In genomic region chr3:53161820-53162671, GRCh38 we compare ENCODE assay signal across 8 cellular contexts. TPM values are rescaled to one million over a fixed set of nuclear protein-coding genes. Genes with fewer than 3 reads are reported as not detected.
A peak's percentile ranks its signal among the peaks of the same experiment; 100 is the strongest.
DNase-seq lines count a peak whose midpoint lies in the region; ATAC-seq and TF ChIP-seq lines count a peak whose summit lies in the region.

No MANE protein-coding gene starts in this region.

- H3K9ac ChIP-seq in iPS-18a (ENCODE audit: low read length) = no peak overlapping the region

- no peak for TF ChIP-seq CTCF in BE2C (IDR thresholded peaks at IDR 0.05; ENCODE audit: low read depth, low read length)

- H3K4me1 ChIP-seq in BE2C (no peaks in the 10 kb centered on the region), iPS-18a (ENCODE audit: control insufficient read depth, low read depth, low read length) (peaks cover 4% of the 10 kb centered on the region)

- peak overlapping the region; percentile 9 for H3K27ac ChIP-seq in adipose tissue (ENCODE audit: low read depth, low read length)
- H3K27ac ChIP-seq in iPS-18a (ENCODE audit: low read length) = no peak overlapping the region

- H3K36me3 ChIP-seq in BE2C (no peaks in the 10 kb centered on the region), iPS-18a (ENCODE audit: control insufficient read depth, low read depth, low read length) (no peaks in the 10 kb centered on the region)

- H3K27me3 ChIP-seq in BE2C (no peaks in the 10 kb centered on the region), iPS-18a (ENCODE audit: control insufficient read depth, insufficient read depth, low read length) (peaks cover 8% of the 10 kb centered on the region)

- 5 to 13% (median 8%) methylated on average over 37 to 49 of the region's 49 CpGs for WGBS in adipose tissue, 3 donors

- DNase-seq in BE2C = no peak
- peak; percentile 55 for DNase-seq in RPMI8226
- DNase-seq in stimulated activated CD4-positive, alpha-beta T cell treated with anti-CD3 and anti-CD28 coated beads, Interleukin-15, amount 100 ng/mL, for 24 hours = peak; percentile 63
- no peak for DNase-seq in cortex of kidney (lab: John Stamatoyannopoulos, UW)
- DNase-seq in NCI-H1930 (lab: John Stamatoyannopoulos, UW) = no peak

- H3K4me3 ChIP-seq in BE2C (ENCODE audit: low read depth, low read length) = peak overlapping the region; percentile 54
- H3K4me3 ChIP-seq in iPS-18a (ENCODE audit: low read length) = peak overlapping the region; percentile 73

- peak; percentile 28 for ATAC-seq in GM21390 (IDR thresholded peaks at IDR 0.05; ENCODE audit: unreplicated experiment)

- H3K9me3 ChIP-seq in BE2C (no peaks in the 10 kb centered on the region), iPS-18a (ENCODE audit: control insufficient read depth, low read depth, low read length) (no peaks in the 10 kb centered on the region)

RNA-seq across cellular contexts. Expression of gene PRKCD, which starts 1.0 kb away (rescaled TPM):
- 0.39 TPM for polyA plus RNA-seq in BE2C (2012; ENCODE audit: insufficient read depth, insufficient read length, low read depth)
- 10 to 100 TPM; 20.7 to 73.0 (median 29.6) TPM for polyA plus RNA-seq in adipose tissue

RNA-seq across cellular contexts. Expression of gene RFT1, which starts 31.8 kb away (rescaled TPM):
- 14.9 TPM for polyA plus RNA-seq in BE2C (2012; ENCODE audit: insufficient read depth, insufficient read length, low read depth)
- polyA plus RNA-seq in adipose tissue = 10 to 100 TPM in 2 of 3 donors, 1 to 10 TPM in 1; 6.7 to 14.3 (median 10.0) TPM

Comparison
In these comparisons a context has a peak if more than half of its experiments do, and no peak if none do; other contexts are left out.
1. DNase-seq: peak in RPMI8226 (single experiment) and stimulated activated CD4-positive, alpha-beta T cell treated with anti-CD3 and anti-CD28 coated beads, Interleukin-15, amount 100 ng/mL, for 24 hours (single experiment); none in BE2C (single experiment), cortex of kidney (single experiment) and NCI-H1930 (0 of 2).